In the genomic region with DNA sequence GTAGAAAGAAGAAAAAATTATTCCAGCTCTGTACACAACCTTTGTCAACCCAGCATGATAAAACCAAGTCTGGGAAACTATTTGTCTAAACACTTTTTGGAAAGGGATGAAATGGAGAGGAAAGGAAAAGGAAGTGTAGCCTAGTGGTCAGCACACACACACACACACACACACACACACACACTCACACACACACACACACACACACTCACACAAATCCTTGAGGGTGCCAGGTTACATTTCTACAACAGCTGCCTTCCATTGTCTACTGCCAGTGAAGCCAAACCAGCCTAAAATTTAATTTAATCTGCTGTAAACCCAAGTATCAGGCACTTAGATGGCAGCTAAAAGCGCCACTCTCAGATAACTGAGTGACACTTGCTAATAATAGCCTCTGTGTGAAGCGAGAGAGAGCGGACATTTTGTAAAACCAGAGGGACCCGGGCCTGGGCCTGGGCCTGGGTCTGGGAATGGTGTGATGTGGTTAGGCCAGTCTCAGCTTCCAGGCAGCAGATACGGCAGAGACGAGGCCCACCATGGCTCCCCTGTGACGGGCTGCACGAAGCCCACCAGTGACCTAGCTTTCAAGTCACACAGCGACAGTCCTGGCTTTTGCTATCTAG, we compare ENCODE assay signal across 26 cellular contexts. TPM values are rescaled to one million over a fixed set of nuclear protein-coding genes. Genes with fewer than 3 reads are reported as not detected.
DNase-seq lines count a peak whose midpoint lies in the region; ATAC-seq, FAIRE-seq and TF ChIP-seq lines count a peak whose summit lies in the region.
"Had no signal": no experiment of that assay in that cellular context is flagged by ENCODE, and none has a peak within 500 bp of the region (broad histone marks: within the 10 kb centered on the region; RNA-seq: fewer than 3 reads in every experiment).

No MANE protein-coding gene starts in this region.

- CTCF ChIA-PET in activated B cell treated with CpG ODN at 0.5 μM for 24 hours (lab: Charles Lee) = interaction anchor here (0.7 kb wide), 1 partner anchor 28 kb away, joined by 3 read pairs; no protein-coding TSS in a partner anchor

- ATAC-seq in activated B cell treated with CpG ODN at 0.5 μM for 24 hours (ENCODE audit: low read depth) (no peak), GM19023 (IDR thresholded peaks at IDR 0.05; ENCODE audit: unreplicated experiment) (no peak), GM21515 (IDR thresholded peaks at IDR 0.05; ENCODE audit: unreplicated experiment) (no peak)
- ATAC-seq in stimulated activated memory B cell treated with anti-CD40 and anti-IgM and Interleukin-4, amounts not matched to agents 10 μg/mL and 1 μg/mL and 100 μg/mL, for 72 hours = no peak
- ATAC-seq: naive thymus-derived CD4-positive, alpha-beta T cell; stimulated activated naive CD8-positive, alpha-beta T cell treated with anti-CD3 and anti-CD28 coated beads, Interleukin-15, Interleukin-2, amounts not matched to agents 100 U/mL and 50 U/mL, for 24 hours had no signal

- peaks cover 81% of the 10 kb centered on the region for H3K4me1 ChIP-seq in HUES6 (ENCODE audit: control insufficient read depth, insufficient read depth, low read length)
- H3K4me1 ChIP-seq in iPS-18a (ENCODE audit: control insufficient read depth, low read depth, low read length) = peaks cover 75% of the 10 kb centered on the region
- H3K4me1 ChIP-seq: thyroid gland had no signal

- H3K27me3 ChIP-seq in HUES6 (ENCODE audit: control insufficient read depth, insufficient read depth, low read length) (no peaks in the 10 kb centered on the region), iPS-18a (ENCODE audit: control insufficient read depth, insufficient read depth, low read length) (no peaks in the 10 kb centered on the region)
- H3K27me3 ChIP-seq: ovary, thyroid gland had no signal

- peak overlapping the region; percentile 39 for H3K4me3 ChIP-seq in HUES6 (ENCODE audit: low read depth, low read length)
- H3K4me3 ChIP-seq in iPS-18a (ENCODE audit: low read length) = peak overlapping the region; percentile 45
- H3K4me3 ChIP-seq: ovary, thyroid gland had no signal

- H3K4me3 Mint-ChIP-seq in activated B cell treated with CpG ODN at 0.5 μM for 24 hours = peak overlapping the region; percentile 30
- peak overlapping the region; percentile 27 for H3K4me3 Mint-ChIP-seq in stimulated activated memory B cell treated with anti-CD40 and anti-IgM and Interleukin-4, amounts not matched to agents 10 μg/mL and 1 μg/mL and 100 μg/mL, for 72 hours
- H3K4me3 Mint-ChIP-seq: activated naive CD4-positive, alpha-beta T cell treated with anti-CD3 and anti-CD28 coated beads, Interleukin-2, amount 50 U/mL, for 24 hours; CD4-positive, CD25-positive, alpha-beta regulatory T cell; naive thymus-derived CD4-positive, alpha-beta T cell had no signal

- intact Hi-C loops in activated B cell treated with CpG ODN at 0.5 μM for 24 hours (cut with micrococcal nuclease) = no loop called here

- H3K27ac ChIP-seq in HUES6 (ENCODE audit: low read depth, low read length) (peak overlapping the region; percentile 70; the same call in 1 of the 2 replicates), iPS-18a (ENCODE audit: low read length) (peak overlapping the region; percentile 40)
- H3K27ac ChIP-seq: HL-60, ovary, thyroid gland had no signal

- no peak for TF ChIP-seq CTCF in activated B cell treated with CpG ODN at 0.5 μM for 24 hours (IDR thresholded peaks at IDR 0.05)

- peaks cover 85% of the 10 kb centered on the region for H3K36me3 Mint-ChIP-seq in activated B cell treated with CpG ODN at 0.5 μM for 24 hours (ENCODE audit: low read depth)
- H3K36me3 Mint-ChIP-seq in stimulated activated memory B cell treated with anti-CD40 and anti-IgM and Interleukin-4, amounts not matched to agents 10 μg/mL and 1 μg/mL and 100 μg/mL, for 72 hours = peaks cover 45% of the 10 kb centered on the region
- H3K36me3 Mint-ChIP-seq: activated naive CD4-positive, alpha-beta T cell treated with anti-CD3 and anti-CD28 coated beads, Interleukin-2, amount 50 U/mL, for 24 hours; CD4-positive, CD25-positive, alpha-beta regulatory T cell; naive thymus-derived CD4-positive, alpha-beta T cell had no signal

- FAIRE-seq in GM19239 (lab: Jason Lieb, UNC) = no peak

- DNase-seq in activated B cell treated with CpG ODN at 0.5 μM for 24 hours (no peak), GM19239 (ENCODE audit: insufficient read length, low spot score) (no peak)
- DNase-seq: activated CD4-positive, alpha-beta T cell treated with anti-CD3 and anti-CD28 coated beads, Interleukin-2, amount 50 U/mL, for 48 hours; activated CD4-positive, CD25-positive, alpha-beta regulatory T cell; activated CD8-positive, alpha-beta memory T cell treated with anti-CD3 and anti-CD28 coated beads, Interleukin-2, amount 50 U/mL, for 4 hours; CD4-positive, CD25-positive, alpha-beta regulatory T cell; DMS 273 treated with DMSO at 0.1 percent for 48 hours; glutamatergic neuron; HCEC 1CT; naive thymus-derived CD4-positive, alpha-beta T cell; NCI-H1105 treated with DMSO at 0.1 percent for 48 hours; NCI-H2029; NCI-H82; ovary; stimulated activated CD4-positive, alpha-beta T cell treated with anti-CD3 and anti-CD28 coated beads, Interleukin-4, amount 100 ng/mL, for 4 hours; stimulated activated naive CD8-positive, alpha-beta T cell treated with anti-CD3 and anti-CD28 coated beads, Interleukin-15, Interleukin-2, amounts not matched to agents 100 U/mL and 50 U/mL, for 24 hours; T1000; thyroid gland had no signal

- H3K9ac ChIP-seq in HUES6 (ENCODE audit: low read length) = peak overlapping the region; percentile 54
- H3K9ac ChIP-seq in iPS-18a (ENCODE audit: low read length) = no peak overlapping the region

- POLR2A ChIA-PET in activated B cell treated with CpG ODN at 0.5 μM for 24 hours (lab: Charles Lee) = interaction anchor here (0.7 to 1.5 kb wide), 8 partner anchors 9 to 952 kb away, joined by 3 to 11 read pairs (median 4); no protein-coding TSS in a partner anchor

- H3K9me3 Mint-ChIP-seq in activated B cell treated with CpG ODN at 0.5 μM for 24 hours = no peaks in the 10 kb centered on the region
- no peaks in the 10 kb centered on the region for H3K9me3 Mint-ChIP-seq in stimulated activated memory B cell treated with anti-CD40 and anti-IgM and Interleukin-4, amounts not matched to agents 10 μg/mL and 1 μg/mL and 100 μg/mL, for 72 hours
- H3K9me3 Mint-ChIP-seq: activated naive CD4-positive, alpha-beta T cell treated with anti-CD3 and anti-CD28 coated beads, Interleukin-2, amount 50 U/mL, for 24 hours had no signal

- peaks cover 98% of the 10 kb centered on the region for H3K4me1 Mint-ChIP-seq in activated B cell treated with CpG ODN at 0.5 μM for 24 hours
- H3K4me1 Mint-ChIP-seq in stimulated activated memory B cell treated with anti-CD40 and anti-IgM and Interleukin-4, amounts not matched to agents 10 μg/mL and 1 μg/mL and 100 μg/mL, for 72 hours = peaks cover 94% of the 10 kb centered on the region
- H3K4me1 Mint-ChIP-seq: activated naive CD4-positive, alpha-beta T cell treated with anti-CD3 and anti-CD28 coated beads, Interleukin-2, amount 50 U/mL, for 24 hours; CD4-positive, CD25-positive, alpha-beta regulatory T cell had no signal

- H3K27ac Mint-ChIP-seq in activated B cell treated with CpG ODN at 0.5 μM for 24 hours = peak overlapping the region; percentile 72
- peak overlapping the region; percentile 84 for H3K27ac Mint-ChIP-seq in stimulated activated memory B cell treated with anti-CD40 and anti-IgM and Interleukin-4, amounts not matched to agents 10 μg/mL and 1 μg/mL and 100 μg/mL, for 72 hours
- H3K27ac Mint-ChIP-seq: activated naive CD4-positive, alpha-beta T cell treated with anti-CD3 and anti-CD28 coated beads, Interleukin-2, amount 50 U/mL, for 24 hours; CD4-positive, CD25-positive, alpha-beta regulatory T cell had no signal

- no peaks in the 10 kb centered on the region for H3K27me3 Mint-ChIP-seq in activated B cell treated with CpG ODN at 0.5 μM for 24 hours
- H3K27me3 Mint-ChIP-seq in stimulated activated memory B cell treated with anti-CD40 and anti-IgM and Interleukin-4, amounts not matched to agents 10 μg/mL and 1 μg/mL and 100 μg/mL, for 72 hours = no peaks in the 10 kb centered on the region

- H3K36me3 ChIP-seq in HUES6 (ENCODE audit: control insufficient read depth, insufficient read depth, low read length) (peaks cover 10% of the 10 kb centered on the region; the same call in 1 of the 2 replicates), iPS-18a (ENCODE audit: control insufficient read depth, low read depth, low read length) (peaks cover 6% of the 10 kb centered on the region)
- H3K36me3 ChIP-seq: ovary, thyroid gland had no signal

- H3K9me3 ChIP-seq in HUES6 (ENCODE audit: control insufficient read depth, insufficient read depth, low read depth, low read length) = no peaks in the 10 kb centered on the region
- H3K9me3 ChIP-seq in iPS-18a (ENCODE audit: control insufficient read depth, low read depth, low read length) = no peaks in the 10 kb centered on the region
- H3K9me3 ChIP-seq: ovary, thyroid gland had no signal

RNA-seq across cellular contexts. Expression of gene BCL11A, which starts 32.4 kb away (rescaled TPM):
- total RNA-seq in activated B cell treated with CpG ODN at 0.5 μM for 24 hours = 279 and 331 TPM in 2 replicates
- total RNA-seq: M059J had no signal
